ENCODE assay signal across 1 cellular context in the genomic region with DNA sequence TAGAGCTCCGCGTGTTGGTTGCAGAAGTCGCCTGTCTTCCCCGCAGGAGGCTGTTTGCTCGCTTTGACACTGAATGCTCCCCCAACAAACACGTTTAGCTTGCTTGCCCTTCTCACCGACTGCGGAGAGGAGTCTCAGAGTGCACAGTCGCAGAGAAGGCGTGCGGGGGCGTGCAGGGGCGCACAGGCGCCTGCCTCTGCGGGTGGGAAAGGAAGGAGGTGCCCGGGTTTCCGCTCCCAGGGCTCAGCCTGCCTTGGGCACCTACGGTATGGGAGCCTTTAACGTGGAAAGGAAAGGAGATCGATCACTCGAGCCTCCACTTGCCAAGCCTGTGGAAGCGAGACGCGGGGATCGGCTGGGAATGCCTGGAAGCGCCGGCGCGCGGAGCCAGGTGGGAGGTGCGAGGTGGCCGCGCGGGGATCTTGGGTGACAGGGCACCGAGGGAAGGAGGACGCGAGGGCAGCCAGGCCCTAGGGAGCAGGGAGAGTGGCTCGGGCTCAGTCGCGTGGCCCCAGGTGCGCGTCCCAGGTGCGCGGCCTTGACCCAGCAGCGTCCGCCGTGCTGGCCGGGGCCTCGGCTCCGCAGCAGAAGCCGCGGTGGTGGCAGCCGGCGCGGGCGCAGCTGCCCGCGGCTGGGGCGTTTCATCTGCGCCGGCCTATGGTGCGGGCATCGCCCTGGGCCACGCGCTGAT.
A peak's percentile ranks its signal among the peaks of the same experiment; 100 is the strongest.
TF ChIP-seq lines count a peak whose summit lies in the region.

A gene (plus strand): TSS at position 419 of the 691 bp plus-strand sequence. CDS start 749 bp downstream, outside the sequence.

TF ChIP-seq in HEK293, 187 proteins besides CTCF, POLR2A, EP300 and RAD21 (continued from another document and continues in another):
- TF ChIP-seq, protein P1, sequence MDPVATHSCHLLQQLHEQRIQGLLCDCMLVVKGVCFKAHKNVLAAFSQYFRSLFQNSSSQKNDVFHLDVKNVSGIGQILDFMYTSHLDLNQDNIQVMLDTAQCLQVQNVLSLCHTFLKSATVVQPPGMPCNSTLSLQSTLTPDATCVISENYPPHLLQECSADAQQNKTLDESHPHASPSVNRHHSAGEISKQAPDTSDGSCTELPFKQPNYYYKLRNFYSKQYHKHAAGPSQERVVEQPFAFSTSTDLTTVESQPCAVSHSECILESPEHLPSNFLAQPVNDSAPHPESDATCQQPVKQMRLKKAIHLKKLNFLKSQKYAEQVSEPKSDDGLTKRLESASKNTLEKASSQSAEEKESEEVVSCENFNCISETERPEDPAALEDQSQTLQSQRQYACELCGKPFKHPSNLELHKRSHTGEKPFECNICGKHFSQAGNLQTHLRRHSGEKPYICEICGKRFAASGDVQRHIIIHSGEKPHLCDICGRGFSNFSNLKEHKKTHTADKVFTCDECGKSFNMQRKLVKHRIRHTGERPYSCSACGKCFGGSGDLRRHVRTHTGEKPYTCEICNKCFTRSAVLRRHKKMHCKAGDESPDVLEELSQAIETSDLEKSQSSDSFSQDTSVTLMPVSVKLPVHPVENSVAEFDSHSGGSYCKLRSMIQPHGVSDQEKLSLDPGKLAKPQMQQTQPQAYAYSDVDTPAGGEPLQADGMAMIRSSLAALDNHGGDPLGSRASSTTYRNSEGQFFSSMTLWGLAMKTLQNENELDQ (tag by site-specific recombination; IDR thresholded peaks at IDR 0.05; ENCODE audit: low read depth): no peak
- TF ChIP-seq SP2 (tag by site-specific recombination; IDR thresholded peaks at IDR 0.05): peak; percentile 38
- TF ChIP-seq, protein P2, sequence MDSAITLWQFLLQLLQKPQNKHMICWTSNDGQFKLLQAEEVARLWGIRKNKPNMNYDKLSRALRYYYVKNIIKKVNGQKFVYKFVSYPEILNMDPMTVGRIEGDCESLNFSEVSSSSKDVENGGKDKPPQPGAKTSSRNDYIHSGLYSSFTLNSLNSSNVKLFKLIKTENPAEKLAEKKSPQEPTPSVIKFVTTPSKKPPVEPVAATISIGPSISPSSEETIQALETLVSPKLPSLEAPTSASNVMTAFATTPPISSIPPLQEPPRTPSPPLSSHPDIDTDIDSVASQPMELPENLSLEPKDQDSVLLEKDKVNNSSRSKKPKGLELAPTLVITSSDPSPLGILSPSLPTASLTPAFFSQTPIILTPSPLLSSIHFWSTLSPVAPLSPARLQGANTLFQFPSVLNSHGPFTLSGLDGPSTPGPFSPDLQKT (IDR thresholded peaks at IDR 0.05; ENCODE audit: borderline replicate concordance, low read depth, low read length): no peak
- peak; percentile 73 for TF ChIP-seq ZNF629 (tag by site-specific recombination; IDR thresholded peaks at IDR 0.05)
- no peak for TF ChIP-seq ZNF16 (tag by site-specific recombination; IDR thresholded peaks at IDR 0.05; ENCODE audit: low read depth)
- TF ChIP-seq, protein P3, sequence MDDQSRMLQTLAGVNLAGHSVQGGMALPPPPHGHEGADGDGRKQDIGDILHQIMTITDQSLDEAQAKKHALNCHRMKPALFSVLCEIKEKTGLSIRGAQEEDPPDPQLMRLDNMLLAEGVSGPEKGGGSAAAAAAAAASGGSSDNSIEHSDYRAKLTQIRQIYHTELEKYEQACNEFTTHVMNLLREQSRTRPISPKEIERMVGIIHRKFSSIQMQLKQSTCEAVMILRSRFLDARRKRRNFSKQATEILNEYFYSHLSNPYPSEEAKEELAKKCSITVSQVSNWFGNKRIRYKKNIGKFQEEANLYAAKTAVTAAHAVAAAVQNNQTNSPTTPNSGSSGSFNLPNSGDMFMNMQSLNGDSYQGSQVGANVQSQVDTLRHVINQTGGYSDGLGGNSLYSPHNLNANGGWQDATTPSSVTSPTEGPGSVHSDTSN (CRISPR knock-in tag; IDR thresholded peaks at IDR 0.05): peak; percentile 53; the same call in 1 of the 2 replicates
- peak; percentile 80; the same call in 1 of the 2 replicates for TF ChIP-seq MYNN (tag by site-specific recombination; IDR thresholded peaks at IDR 0.05; ENCODE audit: borderline replicate concordance)
- TF ChIP-seq, protein P4, sequence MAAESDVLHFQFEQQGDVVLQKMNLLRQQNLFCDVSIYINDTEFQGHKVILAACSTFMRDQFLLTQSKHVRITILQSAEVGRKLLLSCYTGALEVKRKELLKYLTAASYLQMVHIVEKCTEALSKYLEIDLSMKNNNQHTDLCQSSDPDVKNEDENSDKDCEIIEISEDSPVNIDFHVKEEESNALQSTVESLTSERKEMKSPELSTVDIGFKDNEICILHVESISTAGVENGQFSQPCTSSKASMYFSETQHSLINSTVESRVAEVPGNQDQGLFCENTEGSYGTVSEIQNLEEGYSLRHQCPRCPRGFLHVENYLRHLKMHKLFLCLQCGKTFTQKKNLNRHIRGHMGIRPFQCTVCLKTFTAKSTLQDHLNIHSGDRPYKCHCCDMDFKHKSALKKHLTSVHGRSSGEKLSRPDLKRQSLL (tag by site-specific recombination; IDR thresholded peaks at IDR 0.05): no peak
- TF ChIP-seq, protein P5, sequence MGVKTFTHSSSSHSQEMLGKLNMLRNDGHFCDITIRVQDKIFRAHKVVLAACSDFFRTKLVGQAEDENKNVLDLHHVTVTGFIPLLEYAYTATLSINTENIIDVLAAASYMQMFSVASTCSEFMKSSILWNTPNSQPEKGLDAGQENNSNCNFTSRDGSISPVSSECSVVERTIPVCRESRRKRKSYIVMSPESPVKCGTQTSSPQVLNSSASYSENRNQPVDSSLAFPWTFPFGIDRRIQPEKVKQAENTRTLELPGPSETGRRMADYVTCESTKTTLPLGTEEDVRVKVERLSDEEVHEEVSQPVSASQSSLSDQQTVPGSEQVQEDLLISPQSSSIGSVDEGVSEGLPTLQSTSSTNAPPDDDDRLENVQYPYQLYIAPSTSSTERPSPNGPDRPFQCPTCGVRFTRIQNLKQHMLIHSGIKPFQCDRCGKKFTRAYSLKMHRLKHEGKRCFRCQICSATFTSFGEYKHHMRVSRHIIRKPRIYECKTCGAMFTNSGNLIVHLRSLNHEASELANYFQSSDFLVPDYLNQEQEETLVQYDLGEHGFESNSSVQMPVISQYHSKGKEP (tag by site-specific recombination; IDR thresholded peaks at IDR 0.05): no peak
- TF ChIP-seq ZBTB17 (tag by site-specific recombination; IDR thresholded peaks at IDR 0.05): peak; percentile 100
- no peak for TF ChIP-seq ZNF350 (tag by site-specific recombination; IDR thresholded peaks at IDR 0.05)
- no peak for TF ChIP-seq ZNF302 (tag by site-specific recombination; IDR thresholded peaks at IDR 0.05; ENCODE audit: low read depth)
- TF ChIP-seq, protein P6, sequence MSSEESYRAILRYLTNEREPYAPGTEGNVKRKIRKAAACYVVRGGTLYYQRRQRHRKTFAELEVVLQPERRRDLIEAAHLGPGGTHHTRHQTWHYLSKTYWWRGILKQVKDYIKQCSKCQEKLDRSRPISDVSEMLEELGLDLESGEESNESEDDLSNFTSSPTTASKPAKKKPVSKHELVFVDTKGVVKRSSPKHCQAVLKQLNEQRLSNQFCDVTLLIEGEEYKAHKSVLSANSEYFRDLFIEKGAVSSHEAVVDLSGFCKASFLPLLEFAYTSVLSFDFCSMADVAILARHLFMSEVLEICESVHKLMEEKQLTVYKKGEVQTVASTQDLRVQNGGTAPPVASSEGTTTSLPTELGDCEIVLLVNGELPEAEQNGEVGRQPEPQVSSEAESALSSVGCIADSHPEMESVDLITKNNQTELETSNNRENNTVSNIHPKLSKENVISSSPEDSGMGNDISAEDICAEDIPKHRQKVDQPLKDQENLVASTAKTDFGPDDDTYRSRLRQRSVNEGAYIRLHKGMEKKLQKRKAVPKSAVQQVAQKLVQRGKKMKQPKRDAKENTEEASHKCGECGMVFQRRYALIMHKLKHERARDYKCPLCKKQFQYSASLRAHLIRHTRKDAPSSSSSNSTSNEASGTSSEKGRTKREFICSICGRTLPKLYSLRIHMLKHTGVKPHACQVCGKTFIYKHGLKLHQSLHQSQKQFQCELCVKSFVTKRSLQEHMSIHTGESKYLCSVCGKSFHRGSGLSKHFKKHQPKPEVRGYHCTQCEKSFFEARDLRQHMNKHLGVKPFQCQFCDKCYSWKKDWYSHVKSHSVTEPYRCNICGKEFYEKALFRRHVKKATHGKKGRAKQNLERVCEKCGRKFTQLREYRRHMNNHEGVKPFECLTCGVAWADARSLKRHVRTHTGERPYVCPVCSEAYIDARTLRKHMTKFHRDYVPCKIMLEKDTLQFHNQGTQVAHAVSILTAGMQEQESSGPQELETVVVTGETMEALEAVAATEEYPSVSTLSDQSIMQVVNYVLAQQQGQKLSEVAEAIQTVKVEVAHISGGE (tag by site-specific recombination; conservative IDR thresholded peaks at IDR 0.05; ENCODE audit: low read depth): peak; percentile 71
- TF ChIP-seq, protein P7, sequence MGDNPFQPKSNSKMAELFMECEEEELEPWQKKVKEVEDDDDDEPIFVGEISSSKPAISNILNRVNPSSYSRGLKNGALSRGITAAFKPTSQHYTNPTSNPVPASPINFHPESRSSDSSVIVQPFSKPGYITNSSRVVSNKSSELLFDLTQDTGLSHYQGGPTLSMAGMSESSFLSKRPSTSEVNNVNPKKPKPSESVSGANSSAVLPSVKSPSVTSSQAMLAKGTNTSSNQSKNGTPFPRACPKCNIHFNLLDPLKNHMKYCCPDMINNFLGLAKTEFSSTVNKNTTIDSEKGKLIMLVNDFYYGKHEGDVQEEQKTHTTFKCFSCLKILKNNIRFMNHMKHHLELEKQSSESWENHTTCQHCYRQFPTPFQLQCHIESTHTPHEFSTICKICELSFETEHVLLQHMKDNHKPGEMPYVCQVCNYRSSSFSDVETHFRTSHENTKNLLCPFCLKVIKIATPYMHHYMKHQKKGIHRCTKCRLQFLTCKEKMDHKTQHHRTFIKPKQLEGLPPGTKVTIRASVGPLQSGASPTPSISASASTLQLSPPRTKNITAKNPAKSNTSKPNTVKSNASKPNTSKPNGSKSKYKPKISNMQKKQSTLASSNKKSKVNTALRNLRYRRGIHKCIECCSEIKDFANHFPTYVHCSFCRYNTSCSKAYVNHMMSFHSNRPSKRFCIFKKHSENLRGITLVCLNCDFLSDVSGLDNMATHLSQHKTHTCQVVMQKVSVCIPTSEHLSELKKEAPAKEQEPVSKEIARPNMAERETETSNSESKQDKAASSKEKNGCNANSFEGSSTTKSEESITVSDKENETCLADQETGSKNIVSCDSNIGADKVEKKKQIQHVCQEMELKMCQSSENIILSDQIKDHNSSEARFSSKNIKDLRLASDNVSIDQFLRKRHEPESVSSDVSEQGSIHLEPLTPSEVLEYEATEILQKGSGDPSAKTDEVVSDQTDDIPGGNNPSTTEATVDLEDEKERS (tag by site-specific recombination; IDR thresholded peaks at IDR 0.05): no peak
- TF ChIP-seq, protein P8, sequence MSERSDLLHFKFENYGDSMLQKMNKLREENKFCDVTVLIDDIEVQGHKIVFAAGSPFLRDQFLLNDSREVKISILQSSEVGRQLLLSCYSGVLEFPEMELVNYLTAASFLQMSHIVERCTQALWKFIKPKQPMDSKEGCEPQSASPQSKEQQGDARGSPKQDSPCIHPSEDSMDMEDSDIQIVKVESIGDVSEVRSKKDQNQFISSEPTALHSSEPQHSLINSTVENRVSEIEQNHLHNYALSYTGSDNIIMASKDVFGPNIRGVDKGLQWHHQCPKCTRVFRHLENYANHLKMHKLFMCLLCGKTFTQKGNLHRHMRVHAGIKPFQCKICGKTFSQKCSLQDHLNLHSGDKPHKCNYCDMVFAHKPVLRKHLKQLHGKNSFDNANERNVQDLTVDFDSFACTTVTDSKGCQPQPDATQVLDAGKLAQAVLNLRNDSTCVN (tag by site-specific recombination; optimal IDR thresholded peaks at IDR 0.05): peak; percentile 97
- TF ChIP-seq RBAK (tag by site-specific recombination; IDR thresholded peaks at IDR 0.05): no peak
- TF ChIP-seq, protein P9, sequence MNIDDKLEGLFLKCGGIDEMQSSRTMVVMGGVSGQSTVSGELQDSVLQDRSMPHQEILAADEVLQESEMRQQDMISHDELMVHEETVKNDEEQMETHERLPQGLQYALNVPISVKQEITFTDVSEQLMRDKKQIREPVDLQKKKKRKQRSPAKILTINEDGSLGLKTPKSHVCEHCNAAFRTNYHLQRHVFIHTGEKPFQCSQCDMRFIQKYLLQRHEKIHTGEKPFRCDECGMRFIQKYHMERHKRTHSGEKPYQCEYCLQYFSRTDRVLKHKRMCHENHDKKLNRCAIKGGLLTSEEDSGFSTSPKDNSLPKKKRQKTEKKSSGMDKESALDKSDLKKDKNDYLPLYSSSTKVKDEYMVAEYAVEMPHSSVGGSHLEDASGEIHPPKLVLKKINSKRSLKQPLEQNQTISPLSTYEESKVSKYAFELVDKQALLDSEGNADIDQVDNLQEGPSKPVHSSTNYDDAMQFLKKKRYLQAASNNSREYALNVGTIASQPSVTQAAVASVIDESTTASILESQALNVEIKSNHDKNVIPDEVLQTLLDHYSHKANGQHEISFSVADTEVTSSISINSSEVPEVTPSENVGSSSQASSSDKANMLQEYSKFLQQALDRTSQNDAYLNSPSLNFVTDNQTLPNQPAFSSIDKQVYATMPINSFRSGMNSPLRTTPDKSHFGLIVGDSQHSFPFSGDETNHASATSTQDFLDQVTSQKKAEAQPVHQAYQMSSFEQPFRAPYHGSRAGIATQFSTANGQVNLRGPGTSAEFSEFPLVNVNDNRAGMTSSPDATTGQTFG (tag by site-specific recombination; IDR thresholded peaks at IDR 0.05; ENCODE audit: borderline replicate concordance): no peak
- no peak for TF ChIP-seq ZNF169 (tag by site-specific recombination; IDR thresholded peaks at IDR 0.05)
- peak; percentile 78 for TF ChIP-seq ZBTB48 (tag by site-specific recombination; IDR thresholded peaks at IDR 0.05)
- no peak for TF ChIP-seq ZNF221 (tag by site-specific recombination; IDR thresholded peaks at IDR 0.05; ENCODE audit: borderline replicate concordance)
- no peak for TF ChIP-seq ZNF433 (tag by site-specific recombination; IDR thresholded peaks at IDR 0.05; ENCODE audit: low read depth)
- no peak for TF ChIP-seq BCL11A (tag by site-specific recombination; IDR thresholded peaks at IDR 0.05; ENCODE audit: low read depth)
- TF ChIP-seq, protein P10, sequence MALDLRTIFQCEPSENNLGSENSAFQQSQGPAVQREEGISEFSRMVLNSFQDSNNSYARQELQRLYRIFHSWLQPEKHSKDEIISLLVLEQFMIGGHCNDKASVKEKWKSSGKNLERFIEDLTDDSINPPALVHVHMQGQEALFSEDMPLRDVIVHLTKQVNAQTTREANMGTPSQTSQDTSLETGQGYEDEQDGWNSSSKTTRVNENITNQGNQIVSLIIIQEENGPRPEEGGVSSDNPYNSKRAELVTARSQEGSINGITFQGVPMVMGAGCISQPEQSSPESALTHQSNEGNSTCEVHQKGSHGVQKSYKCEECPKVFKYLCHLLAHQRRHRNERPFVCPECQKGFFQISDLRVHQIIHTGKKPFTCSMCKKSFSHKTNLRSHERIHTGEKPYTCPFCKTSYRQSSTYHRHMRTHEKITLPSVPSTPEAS (tag by site-specific recombination; IDR thresholded peaks at IDR 0.05): no peak
- TF ChIP-seq SP7 (tag by site-specific recombination; IDR thresholded peaks at IDR 0.05): peak; percentile 71
- peak; percentile 89 for TF ChIP-seq GLIS2 (tag by site-specific recombination; IDR thresholded peaks at IDR 0.05)
- peak; percentile 38; the same call in 1 of the 2 replicates for TF ChIP-seq YY1 (tag by site-specific recombination; IDR thresholded peaks at IDR 0.05)
- no peak for TF ChIP-seq ZFP3 (tag by site-specific recombination; IDR thresholded peaks at IDR 0.05; ENCODE audit: low read depth)
- TF ChIP-seq WT1 (tag by site-specific recombination; IDR thresholded peaks at IDR 0.05): 0 out of 2 replicates have a peak, but pooled peaks have one; percentile 31
- no peak for TF ChIP-seq ZNF404 (tag by site-specific recombination; IDR thresholded peaks at IDR 0.05)
